In genomic region chr1:99685516-99686180, GRCh38 we compare ENCODE assay signal across 8 cellular contexts.
DNase-seq lines count a peak whose midpoint lies in the region; ATAC-seq and TF ChIP-seq lines count a peak whose summit lies in the region.

No MANE protein-coding gene starts in this region.

- peaks cover 14 to 16% of the 10 kb centered on the region in 2 donors for H3K27me3 Mint-ChIP-seq in effector memory CD8-positive, alpha-beta T cell

- DNase-seq in AG09319 (ENCODE audit: extremely low read depth, low read depth) = peak; percentile 87
- DNase-seq in NCI-H2081 (lab: John Stamatoyannopoulos, UW) = peak; percentile 53 to 67
- peak; percentile 8 to 25 (median 12) for DNase-seq in effector memory CD8-positive, alpha-beta T cell
- peak; percentile 73 for DNase-seq in medulla oblongata (ENCODE audit: extremely low spot score)
- DNase-seq in stimulated activated naive CD4-positive, alpha-beta T cell treated with Interleukin-2 at 50 U/mL for 16 hours (lab: John Stamatoyannopoulos, UW) = peak; percentile 9

- ATAC-seq in GM18520 (IDR thresholded peaks at IDR 0.05; ENCODE audit: unreplicated experiment) (peak; percentile 87), HG02943 (IDR thresholded peaks at IDR 0.05; ENCODE audit: low read depth, unreplicated experiment) (peak; percentile 91)
- peak; percentile 58 for ATAC-seq in effector memory CD8-positive, alpha-beta T cell (replicated peaks)

- no peak overlapping the region for H3K4me3 Mint-ChIP-seq in effector memory CD8-positive, alpha-beta T cell

- no peaks in the 10 kb centered on the region for H3K36me3 Mint-ChIP-seq in effector memory CD8-positive, alpha-beta T cell (ENCODE audit: insufficient read depth)

- H3K4me1 Mint-ChIP-seq in effector memory CD8-positive, alpha-beta T cell (ENCODE audit: low read depth in 2 of 2) = no peaks in the 10 kb centered on the region

- no peak overlapping the region for H3K27ac ChIP-seq in VCaP

- peak; percentile 58 for TF ChIP-seq CTCF in AG09319 (IDR thresholded peaks at IDR 0.05; ENCODE audit: low read depth, low read length)
- TF ChIP-seq CTCF in VCaP (conservative IDR thresholded peaks at IDR 0.05) = peak; percentile 80

- no peak overlapping the region for H3K27ac Mint-ChIP-seq in effector memory CD8-positive, alpha-beta T cell

- H3K9me3 Mint-ChIP-seq in effector memory CD8-positive, alpha-beta T cell = no peaks in the 10 kb centered on the region

Comparison
In these comparisons a context has a peak if more than half of its experiments do, and no peak if none do; other contexts are left out.
1. DNase-seq: peak in every context shown above with its lines; median percentile 87 in AG09319; 73 in medulla oblongata; 60 in NCI-H2081; 12 in effector memory CD8-positive, alpha-beta T cell; 9 in stimulated activated naive CD4-positive, alpha-beta T cell treated with Interleukin-2 at 50 U/mL for 16 hours.